Comparison of ENCODE assay signal across 13 cellular contexts in the genomic region with DNA sequence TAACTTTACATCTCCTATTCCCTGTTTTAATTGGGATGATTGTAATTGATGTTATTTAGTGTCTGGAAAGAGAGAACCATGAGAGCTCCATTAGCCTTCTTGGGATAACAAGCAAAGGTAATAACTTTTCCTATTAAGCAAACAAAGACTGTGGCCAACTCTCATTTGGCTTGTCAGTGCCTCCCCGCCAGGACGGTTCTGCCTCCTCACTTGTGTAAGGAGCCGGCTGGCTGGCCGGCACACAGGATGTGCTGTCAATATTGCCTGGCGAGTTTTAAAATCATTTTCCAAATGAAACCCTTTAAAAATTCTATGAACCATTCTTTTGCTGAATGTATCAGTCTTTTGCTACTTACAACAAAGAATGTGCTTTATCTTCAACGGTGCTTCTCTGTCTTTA.
A peak's percentile ranks its signal among the peaks of the same experiment; 100 is the strongest.
DNase-seq lines count a peak whose midpoint lies in the region; ATAC-seq and TF ChIP-seq lines count a peak whose summit lies in the region.
"Had no signal": no experiment of that assay in that cellular context is flagged by ENCODE, and none has a peak within 500 bp of the region (broad histone marks: within the 10 kb centered on the region; RNA-seq: fewer than 3 reads in every experiment).

No MANE protein-coding gene starts in this region.

- TF ChIP-seq CTCF in astrocyte of the spinal cord (IDR thresholded peaks at IDR 0.05; ENCODE audit: low read depth, low read length): no peak
- TF ChIP-seq CTCF in osteoblast (IDR thresholded peaks at IDR 0.05; ENCODE audit: extremely low read depth, low read depth, low read length): no peak

- in situ Hi-C loops in astrocyte of the spinal cord (cut with HindIII; ENCODE audit: low sequenced_read_pairs): no loop called here

- POLR2A ChIA-PET in activated CD4-positive, alpha-beta memory T cell treated with anti-CD3 and anti-CD28 coated beads for 36 hours (lab: Charles Lee): no interaction called here

- H4K20me1 ChIP-seq in osteoblast (ENCODE audit: insufficient read depth, low read length): no peaks in the 10 kb centered on the region

- no peaks in the 10 kb centered on the region for H3K4me1 Mint-ChIP-seq in activated CD4-positive, alpha-beta memory T cell treated with anti-CD3 and anti-CD28 coated beads for 36 hours (ENCODE audit: low read depth)
- H3K4me1 Mint-ChIP-seq: activated CD4-positive, alpha-beta T cell treated with anti-CD3 and anti-CD28 coated beads for 36 hours; CD14-positive monocyte had no signal

- no peak overlapping the region for H3K27ac Mint-ChIP-seq in activated CD4-positive, alpha-beta memory T cell treated with anti-CD3 and anti-CD28 coated beads for 36 hours
- H3K27ac Mint-ChIP-seq: activated CD4-positive, alpha-beta T cell treated with anti-CD3 and anti-CD28 coated beads for 36 hours; CD14-positive monocyte; T-helper 2 cell treated with Interferon-gamma antibody and Interleukin-4, amounts not matched to agents 5 μg/mL and 100 μg/mL, for 36 hours had no signal

- H3K4me3 Mint-ChIP-seq in activated CD4-positive, alpha-beta memory T cell treated with anti-CD3 and anti-CD28 coated beads for 36 hours: no peak overlapping the region
- H3K4me3 Mint-ChIP-seq: activated CD4-positive, alpha-beta T cell treated with anti-CD3 and anti-CD28 coated beads for 36 hours; CD14-positive monocyte; T-helper 2 cell treated with Interferon-gamma antibody and Interleukin-4, amounts not matched to agents 5 μg/mL and 100 μg/mL, for 36 hours had no signal

- CTCF ChIA-PET in activated CD4-positive, alpha-beta memory T cell treated with anti-CD3 and anti-CD28 coated beads for 36 hours (lab: Charles Lee): interaction anchor here (0.8 to 3.4 kb wide), 11 partner anchors 10 to 1113 kb away, joined by 3 to 25 read pairs (median 3); no protein-coding TSS in a partner anchor

- H3K9me3 ChIP-seq in osteoblast (ENCODE audit: low read depth, low read length): no peaks in the 10 kb centered on the region
- H3K9me3 ChIP-seq: gastroesophageal sphincter, tibial nerve had no signal

- H3K9me3 Mint-ChIP-seq in activated CD4-positive, alpha-beta memory T cell treated with anti-CD3 and anti-CD28 coated beads for 36 hours: no peaks in the 10 kb centered on the region
- H3K9me3 Mint-ChIP-seq: CD14-positive monocyte; T-helper 2 cell treated with Interferon-gamma antibody and Interleukin-4, amounts not matched to agents 5 μg/mL and 100 μg/mL, for 36 hours had no signal

- H3K4me2 ChIP-seq in osteoblast (ENCODE audit: insufficient read depth, low read length): no peak overlapping the region

- H3K36me3 ChIP-seq in osteoblast (ENCODE audit: insufficient read depth, low read length): no peaks in the 10 kb centered on the region
- H3K36me3 ChIP-seq: gastroesophageal sphincter, tibial nerve had no signal

- H3K4me3 ChIP-seq in astrocyte of the spinal cord (ENCODE audit: low read depth, low read length) (no peak overlapping the region), osteoblast (ENCODE audit: insufficient read depth, low read length) (no peak overlapping the region)
- H3K4me3 ChIP-seq: gastroesophageal sphincter, tibial nerve had no signal

- no peaks in the 10 kb centered on the region for H3K36me3 Mint-ChIP-seq in activated CD4-positive, alpha-beta memory T cell treated with anti-CD3 and anti-CD28 coated beads for 36 hours
- H3K36me3 Mint-ChIP-seq: CD14-positive monocyte had no signal

- DNase-seq in NCI-H146 treated with DMSO at 0.1 percent for 48 hours (lab: John Stamatoyannopoulos, UW; ENCODE audit: unreplicated experiment): peak; percentile 58
- peak; percentile 3 for DNase-seq in astrocyte of the spinal cord (ENCODE audit: low read depth, low spot score)
- DNase-seq in osteoblast (ENCODE audit: insufficient read length, low spot score, missing footprints): peak; percentile 14
- no peak for DNase-seq in activated CD4-positive, alpha-beta memory T cell treated with anti-CD3 and anti-CD28 coated beads for 36 hours
- no peak for DNase-seq in activated CD8-positive, alpha-beta memory T cell treated with anti-CD3 and anti-CD28 coated beads, Interleukin-2, amount 50 U/mL, for 48 hours
- DNase-seq: activated T-cell treated with anti-CD3 and anti-CD28 coated beads, Interleukin-2, amount 50 U/mL, for 1 hour had no signal

- no peak overlapping the region for H3K27ac ChIP-seq in osteoblast (ENCODE audit: low read depth, low read length)
- H3K27ac ChIP-seq: gastroesophageal sphincter, tibial nerve had no signal

- intact Hi-C loops in activated CD4-positive, alpha-beta memory T cell treated with anti-CD3 and anti-CD28 coated beads for 36 hours (cut with micrococcal nuclease): no loop called here

- no peaks in the 10 kb centered on the region for H3K27me3 Mint-ChIP-seq in activated CD4-positive, alpha-beta memory T cell treated with anti-CD3 and anti-CD28 coated beads for 36 hours
- H3K27me3 Mint-ChIP-seq: activated CD4-positive, alpha-beta T cell treated with anti-CD3 and anti-CD28 coated beads for 36 hours had no signal

- H3K27me3 ChIP-seq in osteoblast (ENCODE audit: insufficient read depth, low read length): no peaks in the 10 kb centered on the region
- H3K27me3 ChIP-seq: tibial nerve had no signal

- no peaks in the 10 kb centered on the region for H3K4me1 ChIP-seq in osteoblast (ENCODE audit: insufficient read depth, low read length)
- H3K4me1 ChIP-seq: gastroesophageal sphincter had no signal

- no peak overlapping the region for H2AFZ ChIP-seq in osteoblast (ENCODE audit: low read length)

- H3K79me2 ChIP-seq in osteoblast (ENCODE audit: insufficient read depth, low read length): no peaks in the 10 kb centered on the region

- ATAC-seq in HG03571 (IDR thresholded peaks at IDR 0.05; ENCODE audit: unreplicated experiment) (peak; percentile 6), HG03442 (IDR thresholded peaks at IDR 0.05; ENCODE audit: unreplicated experiment) (no peak)
- ATAC-seq: activated CD4-positive, alpha-beta T cell treated with anti-CD3 and anti-CD28 coated beads for 36 hours; gastroesophageal sphincter had no signal

Comparison
In these comparisons a context has a peak if more than half of its experiments do, and no peak if none do; other contexts are left out.
1. DNase-seq: peak in NCI-H146 treated with DMSO at 0.1 percent for 48 hours (single experiment), astrocyte of the spinal cord (single experiment) and osteoblast (single experiment); none in activated CD4-positive, alpha-beta memory T cell treated with anti-CD3 and anti-CD28 coated beads for 36 hours (single experiment) and activated CD8-positive, alpha-beta memory T cell treated with anti-CD3 and anti-CD28 coated beads, Interleukin-2, amount 50 U/mL, for 48 hours (single experiment).